In genomic region chr12:124861492-124861891, GRCh38 we compare ENCODE assay signal across 8 cellular contexts. TPM values are rescaled to one million over a fixed set of nuclear protein-coding genes. Genes with fewer than 3 reads are reported as not detected.
DNase-seq lines count a peak whose midpoint lies in the region; ATAC-seq and FAIRE-seq lines count a peak whose summit lies in the region.

No MANE protein-coding gene starts in this region.

- DNase-seq in RPMI7951 (ENCODE audit: low read depth), result peak; percentile 77
- peak; percentile 65 for DNase-seq in fibroblast of gingiva (ENCODE audit: low read depth)
- DNase-seq in pons (ENCODE audit: low spot score), result peak; percentile 97
- DNase-seq in NCI-H2171 treated with DMSO at 0.1 percent for 48 hours (lab: John Stamatoyannopoulos, UW), result no peak
- no peak for DNase-seq in NCI-H774 (lab: John Stamatoyannopoulos, UW)

- FAIRE-seq in G401.6 (lab: Jason Lieb, UNC), result peak; percentile 86

- no peak for ATAC-seq in GM19023 (IDR thresholded peaks at IDR 0.05; ENCODE audit: unreplicated experiment)
- ATAC-seq in HG03159 (IDR thresholded peaks at IDR 0.05; ENCODE audit: unreplicated experiment), result no peak

RNA-seq across cellular contexts. Expression of gene SCARB1, which starts 2.2 kb away (rescaled TPM):
- 13.9 and 15.3 TPM in 2 replicates for total RNA-seq in RPMI7951 (2014; rRNA removed; shearing (Covaris generic))

RNA-seq across cellular contexts. Expression of gene UBC, which starts 53.0 kb away (rescaled TPM):
- total RNA-seq in RPMI7951 (2014; rRNA removed; shearing (Covaris generic)), result 951 and 1,170 TPM in 2 replicates

Comparison
In these comparisons a context has a peak if more than half of its experiments do, and no peak if none do; other contexts are left out.
1. DNase-seq: peak in RPMI7951 (single experiment), fibroblast of gingiva (single experiment) and pons (single experiment); none in NCI-H2171 treated with DMSO at 0.1 percent for 48 hours (single experiment) and NCI-H774 (single experiment).